Comparison of ENCODE assay signal across 1 cellular context in genomic region chr3:183745300-183746098, GRCh38.
TF ChIP-seq lines count a peak whose summit lies in the region.

No MANE protein-coding gene starts in this region.

TF ChIP-seq in HepG2, 621 proteins besides CTCF, POLR2A, EP300 and RAD21 (continued from another document and continues in another):
- TF ChIP-seq ZHX1 (CRISPR knock-in tag; IDR thresholded peaks at IDR 0.05; ENCODE audit: low read depth): no peak
- no peak for TF ChIP-seq ZNF510 (CRISPR knock-in tag; IDR thresholded peaks at IDR 0.05; ENCODE audit: low read depth)
- TF ChIP-seq, protein P1, sequence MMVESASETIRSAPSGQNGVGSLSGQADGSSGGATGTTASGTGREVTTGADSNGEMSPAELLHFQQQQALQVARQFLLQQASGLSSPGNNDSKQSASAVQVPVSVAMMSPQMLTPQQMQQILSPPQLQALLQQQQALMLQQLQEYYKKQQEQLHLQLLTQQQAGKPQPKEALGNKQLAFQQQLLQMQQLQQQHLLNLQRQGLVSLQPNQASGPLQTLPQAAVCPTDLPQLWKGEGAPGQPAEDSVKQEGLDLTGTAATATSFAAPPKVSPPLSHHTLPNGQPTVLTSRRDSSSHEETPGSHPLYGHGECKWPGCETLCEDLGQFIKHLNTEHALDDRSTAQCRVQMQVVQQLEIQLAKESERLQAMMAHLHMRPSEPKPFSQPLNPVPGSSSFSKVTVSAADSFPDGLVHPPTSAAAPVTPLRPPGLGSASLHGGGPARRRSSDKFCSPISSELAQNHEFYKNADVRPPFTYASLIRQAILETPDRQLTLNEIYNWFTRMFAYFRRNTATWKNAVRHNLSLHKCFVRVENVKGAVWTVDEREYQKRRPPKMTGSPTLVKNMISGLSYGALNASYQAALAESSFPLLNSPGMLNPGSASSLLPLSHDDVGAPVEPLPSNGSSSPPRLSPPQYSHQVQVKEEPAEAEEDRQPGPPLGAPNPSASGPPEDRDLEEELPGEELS (CRISPR knock-in tag; IDR thresholded peaks at IDR 0.05): peak; percentile 85
- TF ChIP-seq, protein P2, sequence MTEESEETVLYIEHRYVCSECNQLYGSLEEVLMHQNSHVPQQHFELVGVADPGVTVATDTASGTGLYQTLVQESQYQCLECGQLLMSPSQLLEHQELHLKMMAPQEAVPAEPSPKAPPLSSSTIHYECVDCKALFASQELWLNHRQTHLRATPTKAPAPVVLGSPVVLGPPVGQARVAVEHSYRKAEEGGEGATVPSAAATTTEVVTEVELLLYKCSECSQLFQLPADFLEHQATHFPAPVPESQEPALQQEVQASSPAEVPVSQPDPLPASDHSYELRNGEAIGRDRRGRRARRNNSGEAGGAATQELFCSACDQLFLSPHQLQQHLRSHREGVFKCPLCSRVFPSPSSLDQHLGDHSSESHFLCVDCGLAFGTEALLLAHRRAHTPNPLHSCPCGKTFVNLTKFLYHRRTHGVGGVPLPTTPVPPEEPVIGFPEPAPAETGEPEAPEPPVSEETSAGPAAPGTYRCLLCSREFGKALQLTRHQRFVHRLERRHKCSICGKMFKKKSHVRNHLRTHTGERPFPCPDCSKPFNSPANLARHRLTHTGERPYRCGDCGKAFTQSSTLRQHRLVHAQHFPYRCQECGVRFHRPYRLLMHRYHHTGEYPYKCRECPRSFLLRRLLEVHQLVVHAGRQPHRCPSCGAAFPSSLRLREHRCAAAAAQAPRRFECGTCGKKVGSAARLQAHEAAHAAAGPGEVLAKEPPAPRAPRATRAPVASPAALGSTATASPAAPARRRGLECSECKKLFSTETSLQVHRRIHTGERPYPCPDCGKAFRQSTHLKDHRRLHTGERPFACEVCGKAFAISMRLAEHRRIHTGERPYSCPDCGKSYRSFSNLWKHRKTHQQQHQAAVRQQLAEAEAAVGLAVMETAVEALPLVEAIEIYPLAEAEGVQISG (CRISPR knock-in tag; IDR thresholded peaks at IDR 0.05): no peak
- no peak for TF ChIP-seq KLF9 (CRISPR knock-in tag; IDR thresholded peaks at IDR 0.05; ENCODE audit: low read depth)
- no peak for TF ChIP-seq TRIM24 (CRISPR knock-in tag; IDR thresholded peaks at IDR 0.05)
- TF ChIP-seq, protein P3, sequence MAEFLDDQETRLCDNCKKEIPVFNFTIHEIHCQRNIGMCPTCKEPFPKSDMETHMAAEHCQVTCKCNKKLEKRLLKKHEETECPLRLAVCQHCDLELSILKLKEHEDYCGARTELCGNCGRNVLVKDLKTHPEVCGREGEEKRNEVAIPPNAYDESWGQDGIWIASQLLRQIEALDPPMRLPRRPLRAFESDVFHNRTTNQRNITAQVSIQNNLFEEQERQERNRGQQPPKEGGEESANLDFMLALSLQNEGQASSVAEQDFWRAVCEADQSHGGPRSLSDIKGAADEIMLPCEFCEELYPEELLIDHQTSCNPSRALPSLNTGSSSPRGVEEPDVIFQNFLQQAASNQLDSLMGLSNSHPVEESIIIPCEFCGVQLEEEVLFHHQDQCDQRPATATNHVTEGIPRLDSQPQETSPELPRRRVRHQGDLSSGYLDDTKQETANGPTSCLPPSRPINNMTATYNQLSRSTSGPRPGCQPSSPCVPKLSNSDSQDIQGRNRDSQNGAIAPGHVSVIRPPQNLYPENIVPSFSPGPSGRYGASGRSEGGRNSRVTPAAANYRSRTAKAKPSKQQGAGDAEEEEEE (CRISPR knock-in tag; IDR thresholded peaks at IDR 0.05; ENCODE audit: borderline replicate concordance): no peak
- TF ChIP-seq ASH2L (IDR thresholded peaks at IDR 0.05; ENCODE audit: insufficient read length, low read depth, low read length): peak; percentile 36
- TF ChIP-seq MEIS2 (CRISPR knock-in tag; IDR thresholded peaks at IDR 0.05): no peak
- TF ChIP-seq ZNF280B (CRISPR knock-in tag; IDR thresholded peaks at IDR 0.05; ENCODE audit: borderline replicate concordance): no peak
- no peak for TF ChIP-seq ZNF841 (CRISPR knock-in tag; IDR thresholded peaks at IDR 0.05; ENCODE audit: borderline replicate concordance)
- TF ChIP-seq ZNF850 (CRISPR knock-in tag; conservative IDR thresholded peaks at IDR 0.05): no peak
- no peak for TF ChIP-seq SMC3 (IDR thresholded peaks at IDR 0.05; ENCODE audit: low read length)
- no peak for TF ChIP-seq ZNF703 (CRISPR knock-in tag; IDR thresholded peaks at IDR 0.05; ENCODE audit: borderline replicate concordance)
- TF ChIP-seq ZNF619 (CRISPR knock-in tag; IDR thresholded peaks at IDR 0.05): no peak
- no peak for TF ChIP-seq HNRNPH1 (optimal IDR thresholded peaks at IDR 0.05; ENCODE audit: low read depth, low read length)
- TF ChIP-seq NR2F2 (IDR thresholded peaks at IDR 0.05; ENCODE audit: borderline replicate concordance, low read depth): peak; percentile 38; the same call in 1 of the 2 replicates
- no peak for TF ChIP-seq RBM22 (optimal IDR thresholded peaks at IDR 0.05; ENCODE audit: low read length)
- TF ChIP-seq MIER2 (CRISPR knock-in tag; IDR thresholded peaks at IDR 0.05): no peak
- no peak for TF ChIP-seq ZNF484 (CRISPR knock-in tag; IDR thresholded peaks at IDR 0.05; ENCODE audit: borderline replicate concordance, low read depth)
- TF ChIP-seq KMT2A (CRISPR knock-in tag; IDR thresholded peaks at IDR 0.05): no peak
- peak; percentile 71 for TF ChIP-seq SALL1 (CRISPR knock-in tag; IDR thresholded peaks at IDR 0.05)
- TF ChIP-seq DRAP1 (CRISPR knock-in tag; IDR thresholded peaks at IDR 0.05): no peak
- TF ChIP-seq ZNF562 (CRISPR knock-in tag; IDR thresholded peaks at IDR 0.05; ENCODE audit: borderline replicate concordance): no peak
- no peak for TF ChIP-seq SETDB1 (CRISPR knock-in tag; IDR thresholded peaks at IDR 0.05; ENCODE audit: borderline replicate concordance)
- TF ChIP-seq PHF5A (CRISPR knock-in tag; IDR thresholded peaks at IDR 0.05; ENCODE audit: low read depth, unreplicated experiment): peak; percentile 25
- no peak for TF ChIP-seq POLR2G (IDR thresholded peaks at IDR 0.05; ENCODE audit: low read depth, low read length)
- no peak for TF ChIP-seq RARG (CRISPR knock-in tag; IDR thresholded peaks at IDR 0.05; ENCODE audit: low read depth)
- no peak for TF ChIP-seq ZSCAN12 (CRISPR knock-in tag; IDR thresholded peaks at IDR 0.05)
- peak; percentile 59; the same call in 1 of the 2 replicates for TF ChIP-seq BCL6 (CRISPR knock-in tag; IDR thresholded peaks at IDR 0.05)
- TF ChIP-seq, protein P4, sequence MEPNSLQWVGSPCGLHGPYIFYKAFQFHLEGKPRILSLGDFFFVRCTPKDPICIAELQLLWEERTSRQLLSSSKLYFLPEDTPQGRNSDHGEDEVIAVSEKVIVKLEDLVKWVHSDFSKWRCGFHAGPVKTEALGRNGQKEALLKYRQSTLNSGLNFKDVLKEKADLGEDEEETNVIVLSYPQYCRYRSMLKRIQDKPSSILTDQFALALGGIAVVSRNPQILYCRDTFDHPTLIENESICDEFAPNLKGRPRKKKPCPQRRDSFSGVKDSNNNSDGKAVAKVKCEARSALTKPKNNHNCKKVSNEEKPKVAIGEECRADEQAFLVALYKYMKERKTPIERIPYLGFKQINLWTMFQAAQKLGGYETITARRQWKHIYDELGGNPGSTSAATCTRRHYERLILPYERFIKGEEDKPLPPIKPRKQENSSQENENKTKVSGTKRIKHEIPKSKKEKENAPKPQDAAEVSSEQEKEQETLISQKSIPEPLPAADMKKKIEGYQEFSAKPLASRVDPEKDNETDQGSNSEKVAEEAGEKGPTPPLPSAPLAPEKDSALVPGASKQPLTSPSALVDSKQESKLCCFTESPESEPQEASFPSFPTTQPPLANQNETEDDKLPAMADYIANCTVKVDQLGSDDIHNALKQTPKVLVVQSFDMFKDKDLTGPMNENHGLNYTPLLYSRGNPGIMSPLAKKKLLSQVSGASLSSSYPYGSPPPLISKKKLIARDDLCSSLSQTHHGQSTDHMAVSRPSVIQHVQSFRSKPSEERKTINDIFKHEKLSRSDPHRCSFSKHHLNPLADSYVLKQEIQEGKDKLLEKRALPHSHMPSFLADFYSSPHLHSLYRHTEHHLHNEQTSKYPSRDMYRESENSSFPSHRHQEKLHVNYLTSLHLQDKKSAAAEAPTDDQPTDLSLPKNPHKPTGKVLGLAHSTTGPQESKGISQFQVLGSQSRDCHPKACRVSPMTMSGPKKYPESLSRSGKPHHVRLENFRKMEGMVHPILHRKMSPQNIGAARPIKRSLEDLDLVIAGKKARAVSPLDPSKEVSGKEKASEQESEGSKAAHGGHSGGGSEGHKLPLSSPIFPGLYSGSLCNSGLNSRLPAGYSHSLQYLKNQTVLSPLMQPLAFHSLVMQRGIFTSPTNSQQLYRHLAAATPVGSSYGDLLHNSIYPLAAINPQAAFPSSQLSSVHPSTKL (CRISPR knock-in tag; IDR thresholded peaks at IDR 0.05): peak; percentile 68
- TF ChIP-seq RXRB (CRISPR knock-in tag; IDR thresholded peaks at IDR 0.05; ENCODE audit: borderline replicate concordance): peak; percentile 93
- TF ChIP-seq, protein P5, sequence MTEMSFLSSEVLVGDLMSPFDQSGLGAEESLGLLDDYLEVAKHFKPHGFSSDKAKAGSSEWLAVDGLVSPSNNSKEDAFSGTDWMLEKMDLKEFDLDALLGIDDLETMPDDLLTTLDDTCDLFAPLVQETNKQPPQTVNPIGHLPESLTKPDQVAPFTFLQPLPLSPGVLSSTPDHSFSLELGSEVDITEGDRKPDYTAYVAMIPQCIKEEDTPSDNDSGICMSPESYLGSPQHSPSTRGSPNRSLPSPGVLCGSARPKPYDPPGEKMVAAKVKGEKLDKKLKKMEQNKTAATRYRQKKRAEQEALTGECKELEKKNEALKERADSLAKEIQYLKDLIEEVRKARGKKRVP (CRISPR knock-in tag; IDR thresholded peaks at IDR 0.05): peak in 1 of 2 experiments; percentile 83; a peak in 2 of 4 replicates
- peak; percentile 71 for TF ChIP-seq FOXA3 (CRISPR knock-in tag; IDR thresholded peaks at IDR 0.05)
- TF ChIP-seq SOX6 (IDR thresholded peaks at IDR 0.05): no peak
- peak; percentile 94 for TF ChIP-seq SOX6 (CRISPR knock-in tag; IDR thresholded peaks at IDR 0.05)
- no peak for TF ChIP-seq GLI4 (CRISPR knock-in tag; IDR thresholded peaks at IDR 0.05; ENCODE audit: borderline replicate concordance)
- TF ChIP-seq SMAD1 (CRISPR knock-in tag; IDR thresholded peaks at IDR 0.05; ENCODE audit: borderline replicate concordance, low read depth): no peak
- TF ChIP-seq, protein P6, sequence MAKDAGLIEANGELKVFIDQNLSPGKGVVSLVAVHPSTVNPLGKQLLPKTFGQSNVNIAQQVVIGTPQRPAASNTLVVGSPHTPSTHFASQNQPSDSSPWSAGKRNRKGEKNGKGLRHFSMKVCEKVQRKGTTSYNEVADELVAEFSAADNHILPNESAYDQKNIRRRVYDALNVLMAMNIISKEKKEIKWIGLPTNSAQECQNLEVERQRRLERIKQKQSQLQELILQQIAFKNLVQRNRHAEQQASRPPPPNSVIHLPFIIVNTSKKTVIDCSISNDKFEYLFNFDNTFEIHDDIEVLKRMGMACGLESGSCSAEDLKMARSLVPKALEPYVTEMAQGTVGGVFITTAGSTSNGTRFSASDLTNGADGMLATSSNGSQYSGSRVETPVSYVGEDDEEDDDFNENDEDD (CRISPR knock-in tag; IDR thresholded peaks at IDR 0.05; ENCODE audit: borderline replicate concordance): no peak
- TF ChIP-seq ZFP36L1 (CRISPR knock-in tag; IDR thresholded peaks at IDR 0.05): no peak; the same call in 1 of the 2 replicates
- peak; percentile 50 for TF ChIP-seq GABPB1 (CRISPR knock-in tag; IDR thresholded peaks at IDR 0.05)
- TF ChIP-seq REXO4 (CRISPR knock-in tag; IDR thresholded peaks at IDR 0.05; ENCODE audit: borderline replicate concordance): no peak
- TF ChIP-seq, protein P7, sequence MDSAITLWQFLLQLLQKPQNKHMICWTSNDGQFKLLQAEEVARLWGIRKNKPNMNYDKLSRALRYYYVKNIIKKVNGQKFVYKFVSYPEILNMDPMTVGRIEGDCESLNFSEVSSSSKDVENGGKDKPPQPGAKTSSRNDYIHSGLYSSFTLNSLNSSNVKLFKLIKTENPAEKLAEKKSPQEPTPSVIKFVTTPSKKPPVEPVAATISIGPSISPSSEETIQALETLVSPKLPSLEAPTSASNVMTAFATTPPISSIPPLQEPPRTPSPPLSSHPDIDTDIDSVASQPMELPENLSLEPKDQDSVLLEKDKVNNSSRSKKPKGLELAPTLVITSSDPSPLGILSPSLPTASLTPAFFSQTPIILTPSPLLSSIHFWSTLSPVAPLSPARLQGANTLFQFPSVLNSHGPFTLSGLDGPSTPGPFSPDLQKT (CRISPR knock-in tag; IDR thresholded peaks at IDR 0.05; ENCODE audit: borderline replicate concordance): no peak
- TF ChIP-seq NR2C2 (CRISPR knock-in tag; IDR thresholded peaks at IDR 0.05; ENCODE audit: borderline replicate concordance): peak; percentile 49; the same call in 1 of the 2 replicates
- no peak for TF ChIP-seq ZNF580 (CRISPR knock-in tag; IDR thresholded peaks at IDR 0.05; ENCODE audit: borderline replicate concordance, low read depth)
- TF ChIP-seq TBX3 (IDR thresholded peaks at IDR 0.05; ENCODE audit: borderline replicate concordance): peak; percentile 36; the same call in 1 of the 2 replicates
- no peak for TF ChIP-seq ZNF30 (CRISPR knock-in tag; IDR thresholded peaks at IDR 0.05)
